8 cellular contexts compared by ENCODE assay signal in the genomic region with DNA sequence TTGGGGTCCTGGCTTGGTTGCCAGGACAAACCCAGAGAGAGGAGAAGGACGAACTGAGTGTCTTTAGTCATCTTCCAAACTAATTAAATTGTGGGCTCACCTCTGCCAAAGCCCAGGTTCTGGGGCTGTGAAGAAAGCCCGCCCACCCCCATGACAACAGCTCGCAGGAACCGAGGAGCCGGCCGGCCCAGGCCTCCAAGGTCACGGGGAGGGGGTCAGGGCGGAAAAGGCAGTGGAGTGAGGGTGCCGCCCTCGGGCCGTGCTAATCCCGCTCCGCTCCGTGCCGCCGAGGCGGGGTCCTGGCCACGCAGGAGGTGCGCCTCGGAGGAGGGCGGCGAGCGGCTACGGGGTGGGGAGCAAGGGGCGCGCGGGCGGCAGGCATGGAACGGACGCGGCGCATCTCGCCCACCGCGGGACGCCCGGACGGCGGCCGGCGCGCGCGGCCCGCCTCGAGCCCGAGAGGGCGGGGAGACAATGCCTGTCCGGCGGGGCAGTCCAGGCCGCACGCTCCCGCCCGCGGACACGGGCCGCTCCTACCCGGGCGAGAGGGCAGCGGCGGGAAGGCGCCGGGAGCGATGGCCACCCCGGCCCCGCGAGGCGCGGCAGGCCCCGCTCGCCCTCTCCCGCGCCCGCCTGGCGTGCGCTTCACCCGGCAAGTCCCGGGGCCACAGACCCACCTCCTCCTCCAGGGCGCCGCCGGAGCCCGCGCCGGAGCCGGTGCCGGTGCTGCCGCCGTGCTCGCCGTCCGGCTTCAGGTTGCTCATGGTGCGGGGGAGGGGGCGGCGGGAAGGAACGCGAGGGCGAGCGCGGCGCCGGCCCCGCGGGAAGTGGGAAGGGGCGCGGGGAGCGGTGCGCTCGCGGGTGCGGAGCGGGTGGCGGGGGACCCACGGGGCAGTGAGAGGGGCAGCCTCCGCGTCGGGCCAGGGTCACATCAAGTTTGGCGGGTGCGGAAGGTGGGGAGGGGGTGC. TPM values are rescaled to one million over a fixed set of nuclear protein-coding genes. Genes with fewer than 3 reads are reported as not detected.
DNase-seq lines count a peak whose midpoint lies in the region; ATAC-seq and TF ChIP-seq lines count a peak whose summit lies in the region.

No MANE protein-coding gene starts in this region.

- DNase-seq in HL-60 (ENCODE audit: low read depth in 1 of 2, low spot score in 1 of 2) (peak in 1 of 2 experiments; percentile 15), astrocyte of the spinal cord (ENCODE audit: low read depth, low spot score) (no peak), lower leg skin (ENCODE audit: low spot score in 2 of 2) (no peak), tibial nerve (ENCODE audit: low spot score in 2 of 2) (no peak), foreskin keratinocyte (no peak), NCI-H446 treated with DMSO at 0.1 percent for 48 hours (lab: John Stamatoyannopoulos, UW) (no peak)

- H3K27me3 ChIP-seq in BLaER1 (peaks cover 61% of the 10 kb centered on the region), HL-60 (ENCODE audit: insufficient read depth, poor library complexity, severe bottlenecking) (peaks cover 42% of the 10 kb centered on the region), tibial nerve (peaks cover 0 to 9% of the 10 kb centered on the region in 2 donors), foreskin keratinocyte (peaks cover 92% of the 10 kb centered on the region)

- H3K4me2 ChIP-seq in BLaER1 = peak overlapping the region; percentile 94

- H3K4me3 ChIP-seq in BLaER1 (peak overlapping the region; percentile 75), HL-60 (replicated peaks; ENCODE audit: insufficient read depth, low read length) (peak overlapping the region; percentile 26), astrocyte of the spinal cord (ENCODE audit: low read depth, low read length) (peak overlapping the region; percentile 38), lower leg skin (ENCODE audit: low read depth, poor library complexity, severe bottlenecking) (peak overlapping the region; percentile 40), tibial nerve (peak overlapping the region; percentile 48 to 68 (median 52))

- 4 to 25% methylated on average over 3 to 17 of the region's 118 CpGs for WGBS in lower leg skin, 2 donors
- WGBS in tibial nerve, 2 donors = 1 to 6% methylated on average over 6 to 83 of the region's 118 CpGs

- in situ Hi-C loops in astrocyte of the spinal cord (cut with HindIII; ENCODE audit: low sequenced_read_pairs) = no loop called here

- peaks cover 13% of the 10 kb centered on the region for H4K20me1 ChIP-seq in BLaER1

- H3K27ac ChIP-seq in BLaER1 (no peak overlapping the region), HL-60 (replicated peaks) (no peak overlapping the region), tibial nerve (peak overlapping the region; percentile 37 to 81 (median 60)), foreskin keratinocyte (no peak overlapping the region)

- H3K4me1 ChIP-seq in BLaER1 = peaks cover 24% of the 10 kb centered on the region
- H3K4me1 ChIP-seq in tibial nerve = peaks cover 0 to 14% (median 0%) of the 10 kb centered on the region in 4 donors
- H3K4me1 ChIP-seq in foreskin keratinocyte = no peaks in the 10 kb centered on the region

- no peak for TF ChIP-seq EP300 in tibial nerve (IDR thresholded peaks at IDR 0.05)

- intact Hi-C loops in lower leg skin (cut with DNase I; ENCODE audit: low total_unique reads) = no loop called here

- H3K36me3 ChIP-seq in BLaER1 (no peaks in the 10 kb centered on the region), tibial nerve (no peaks in the 10 kb centered on the region)

- no peak for TF ChIP-seq POLR2A in lower leg skin (IDR thresholded peaks at IDR 0.05)
- no peak for TF ChIP-seq POLR2A in tibial nerve (IDR thresholded peaks at IDR 0.05)

- no peak overlapping the region for H3K9ac ChIP-seq in BLaER1

- H3K9me3 ChIP-seq in BLaER1 (no peaks in the 10 kb centered on the region), tibial nerve (no peaks in the 10 kb centered on the region)

- TF ChIP-seq CTCF in HL-60 (IDR thresholded peaks at IDR 0.05; ENCODE audit: insufficient read depth, low read length) (no peak), astrocyte of the spinal cord (IDR thresholded peaks at IDR 0.05; ENCODE audit: low read depth, low read length) (no peak), lower leg skin (IDR thresholded peaks at IDR 0.05) (no peak), tibial nerve (IDR thresholded peaks at IDR 0.05) (peak in 1 of 5 experiments; percentile 13), foreskin keratinocyte (conservative IDR thresholded peaks at IDR 0.05) (no peak)

- ATAC-seq in foreskin keratinocyte (no peak), GM18498 (IDR thresholded peaks at IDR 0.05; ENCODE audit: unreplicated experiment) (no peak)

RNA-seq across cellular contexts. Expression of a gene that starts 0.5 kb away (rescaled TPM):
- total RNA-seq in lower leg skin = 1 to 10 TPM in 2 of 4 donors, under 1 TPM in 1, not detected in 1; 0.15 to 1.8 (median 1.1) TPM
- 1 to 10 TPM in 3 of 4 donors, under 1 TPM in 1; 0.22 to 5.4 (median 1.8) TPM for total RNA-seq in tibial nerve
- total RNA-seq in foreskin keratinocyte = not detected in 2 replicates
- not detected in 2 replicates for polyA plus RNA-seq in foreskin keratinocyte

RNA-seq across cellular contexts. Expression of a gene that starts 50.6 kb away (rescaled TPM):
- total RNA-seq in lower leg skin (1 to 10 TPM in 3 of 4 donors, under 1 TPM in 1; 0.25 to 2.5 (median 1.7) TPM), tibial nerve (1 to 10 TPM in 2 of 4 donors, under 1 TPM in 1, not detected in 1; 0.39 to 2.4 (median 1.1) TPM), foreskin keratinocyte (16.0 and 18.6 TPM in 2 replicates)
- polyA plus RNA-seq in foreskin keratinocyte = 11.2 and 15.0 TPM in 2 replicates

Comparison
In these comparisons a context has a peak if more than half of its experiments do, and no peak if none do; other contexts are left out.
1. H3K27ac ChIP-seq: peak in tibial nerve (4 of 4); none in BLaER1 (single experiment), HL-60 (single experiment) and foreskin keratinocyte (single experiment).
2. Peak in every context shown above with its lines, with median percentiles within 50 percentile points of each other: H3K4me3 ChIP-seq.